In the genomic region with DNA sequence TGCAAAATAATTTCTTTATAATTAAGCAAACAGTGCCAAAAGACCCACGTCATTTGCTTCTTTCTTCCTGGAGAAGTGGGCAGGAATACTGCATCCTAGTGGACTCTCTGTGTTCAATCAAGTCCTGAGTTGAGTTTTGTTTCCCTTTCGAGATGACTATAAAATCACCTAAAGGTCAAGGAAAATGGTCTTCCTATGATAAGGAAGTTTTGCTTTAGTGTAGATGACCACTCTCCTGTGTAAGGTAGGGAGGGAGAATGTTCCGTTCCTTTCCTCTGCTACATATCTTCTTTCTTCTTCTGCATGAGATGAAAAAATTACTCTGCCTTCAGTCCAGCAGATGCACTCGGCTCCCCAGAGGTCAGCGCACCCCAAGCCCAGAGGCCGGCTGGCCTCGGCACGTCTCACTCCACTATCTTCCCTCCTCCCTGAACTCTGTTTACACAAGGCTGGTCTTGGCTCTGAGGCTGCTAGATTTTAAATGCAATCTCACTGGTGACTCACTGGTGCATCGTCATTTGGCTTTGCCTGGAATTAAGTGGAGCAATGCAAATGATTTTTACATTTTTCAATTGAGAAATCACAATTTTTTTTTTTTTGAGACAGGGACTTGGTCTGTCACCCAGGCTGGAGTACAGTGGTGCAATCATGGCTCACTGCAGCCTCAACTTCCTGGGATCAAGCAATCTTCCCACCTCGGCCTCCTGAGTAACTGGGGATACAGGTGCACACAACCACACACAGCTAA, we compare ENCODE assay signal across 1 cellular context.
TF ChIP-seq lines count a peak whose summit lies in the region.

No MANE protein-coding gene starts in this region.

TF ChIP-seq in HepG2, 621 proteins besides CTCF, POLR2A, EP300 and RAD21 (continued from another document and continues in another):
- TF ChIP-seq ZNF816 (CRISPR knock-in tag; IDR thresholded peaks at IDR 0.05; ENCODE audit: borderline replicate concordance) (no peak), ZNF24 (IDR thresholded peaks at IDR 0.05) (no peak), ZFP36L2 (CRISPR knock-in tag; IDR thresholded peaks at IDR 0.05) (no peak), ZBTB21 (CRISPR knock-in tag; IDR thresholded peaks at IDR 0.05) (no peak), ZNF264 (CRISPR knock-in tag; IDR thresholded peaks at IDR 0.05) (no peak), SIN3A (IDR thresholded peaks at IDR 0.05; ENCODE audit: borderline replicate concordance, low read depth, low read length) (no peak), ZNF329 (CRISPR knock-in tag; IDR thresholded peaks at IDR 0.05; ENCODE audit: low read depth) (no peak), RFX1 (IDR thresholded peaks at IDR 0.05) (no peak), SALL1 (CRISPR knock-in tag; IDR thresholded peaks at IDR 0.05) (peak; percentile 42; the same call in 1 of the 2 replicates), HOXA3 (CRISPR knock-in tag; IDR thresholded peaks at IDR 0.05) (no peak; the same call in 1 of the 2 replicates), GABPB1 (CRISPR knock-in tag; IDR thresholded peaks at IDR 0.05) (0 out of 2 replicates have a peak, but pooled peaks have one; percentile 11), ZEB1 (IDR thresholded peaks at IDR 0.05; ENCODE audit: insufficient replicate concordance, low read depth) (no peak), SKI (IDR thresholded peaks at IDR 0.05; ENCODE audit: partially characterized antibody) (no peak), ZNF572 (CRISPR knock-in tag; IDR thresholded peaks at IDR 0.05) (no peak), ZSCAN21 (CRISPR knock-in tag; IDR thresholded peaks at IDR 0.05; ENCODE audit: borderline replicate concordance) (0 out of 2 replicates have a peak, but pooled peaks have one; percentile 33), ZNF564 (CRISPR knock-in tag; IDR thresholded peaks at IDR 0.05) (no peak), FOXM1 (CRISPR knock-in tag; IDR thresholded peaks at IDR 0.05) (no peak), ZC3H4 (CRISPR knock-in tag; IDR thresholded peaks at IDR 0.05; ENCODE audit: borderline replicate concordance) (no peak), JUND (CRISPR knock-in tag; IDR thresholded peaks at IDR 0.05) (no peak), ZMYM3 (CRISPR knock-in tag; IDR thresholded peaks at IDR 0.05) (peak; percentile 59; the same call in 1 of the 2 replicates), STAT5B (CRISPR knock-in tag; IDR thresholded peaks at IDR 0.05) (no peak), ZNF501 (CRISPR knock-in tag; IDR thresholded peaks at IDR 0.05) (no peak), ZNF629 (CRISPR knock-in tag; conservative IDR thresholded peaks at IDR 0.05) (no peak), HES4 (CRISPR knock-in tag; IDR thresholded peaks at IDR 0.05; ENCODE audit: borderline replicate concordance) (no peak), POLR2AphosphoS2 (IDR thresholded peaks at IDR 0.05; ENCODE audit: low read depth, low read length) (no peak), SOX13 (IDR thresholded peaks at IDR 0.05) (no peak), SOX13 (CRISPR knock-in tag; conservative IDR thresholded peaks at IDR 0.05 in 1 of 2, IDR thresholded peaks at IDR 0.05 in 1 of 2) (peak in 1 of 2 experiments; percentile 55; a peak in 2 of 4 replicates)
- TF ChIP-seq, protein P1, sequence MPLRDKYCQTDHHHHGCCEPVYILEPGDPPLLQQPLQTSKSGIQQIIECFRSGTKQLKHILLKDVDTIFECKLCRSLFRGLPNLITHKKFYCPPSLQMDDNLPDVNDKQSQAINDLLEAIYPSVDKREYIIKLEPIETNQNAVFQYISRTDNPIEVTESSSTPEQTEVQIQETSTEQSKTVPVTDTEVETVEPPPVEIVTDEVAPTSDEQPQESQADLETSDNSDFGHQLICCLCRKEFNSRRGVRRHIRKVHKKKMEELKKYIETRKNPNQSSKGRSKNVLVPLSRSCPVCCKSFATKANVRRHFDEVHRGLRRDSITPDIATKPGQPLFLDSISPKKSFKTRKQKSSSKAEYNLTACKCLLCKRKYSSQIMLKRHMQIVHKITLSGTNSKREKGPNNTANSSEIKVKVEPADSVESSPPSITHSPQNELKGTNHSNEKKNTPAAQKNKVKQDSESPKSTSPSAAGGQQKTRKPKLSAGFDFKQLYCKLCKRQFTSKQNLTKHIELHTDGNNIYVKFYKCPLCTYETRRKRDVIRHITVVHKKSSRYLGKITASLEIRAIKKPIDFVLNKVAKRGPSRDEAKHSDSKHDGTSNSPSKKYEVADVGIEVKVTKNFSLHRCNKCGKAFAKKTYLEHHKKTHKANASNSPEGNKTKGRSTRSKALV (CRISPR knock-in tag; IDR thresholded peaks at IDR 0.05): no peak
- TF ChIP-seq, protein P2, sequence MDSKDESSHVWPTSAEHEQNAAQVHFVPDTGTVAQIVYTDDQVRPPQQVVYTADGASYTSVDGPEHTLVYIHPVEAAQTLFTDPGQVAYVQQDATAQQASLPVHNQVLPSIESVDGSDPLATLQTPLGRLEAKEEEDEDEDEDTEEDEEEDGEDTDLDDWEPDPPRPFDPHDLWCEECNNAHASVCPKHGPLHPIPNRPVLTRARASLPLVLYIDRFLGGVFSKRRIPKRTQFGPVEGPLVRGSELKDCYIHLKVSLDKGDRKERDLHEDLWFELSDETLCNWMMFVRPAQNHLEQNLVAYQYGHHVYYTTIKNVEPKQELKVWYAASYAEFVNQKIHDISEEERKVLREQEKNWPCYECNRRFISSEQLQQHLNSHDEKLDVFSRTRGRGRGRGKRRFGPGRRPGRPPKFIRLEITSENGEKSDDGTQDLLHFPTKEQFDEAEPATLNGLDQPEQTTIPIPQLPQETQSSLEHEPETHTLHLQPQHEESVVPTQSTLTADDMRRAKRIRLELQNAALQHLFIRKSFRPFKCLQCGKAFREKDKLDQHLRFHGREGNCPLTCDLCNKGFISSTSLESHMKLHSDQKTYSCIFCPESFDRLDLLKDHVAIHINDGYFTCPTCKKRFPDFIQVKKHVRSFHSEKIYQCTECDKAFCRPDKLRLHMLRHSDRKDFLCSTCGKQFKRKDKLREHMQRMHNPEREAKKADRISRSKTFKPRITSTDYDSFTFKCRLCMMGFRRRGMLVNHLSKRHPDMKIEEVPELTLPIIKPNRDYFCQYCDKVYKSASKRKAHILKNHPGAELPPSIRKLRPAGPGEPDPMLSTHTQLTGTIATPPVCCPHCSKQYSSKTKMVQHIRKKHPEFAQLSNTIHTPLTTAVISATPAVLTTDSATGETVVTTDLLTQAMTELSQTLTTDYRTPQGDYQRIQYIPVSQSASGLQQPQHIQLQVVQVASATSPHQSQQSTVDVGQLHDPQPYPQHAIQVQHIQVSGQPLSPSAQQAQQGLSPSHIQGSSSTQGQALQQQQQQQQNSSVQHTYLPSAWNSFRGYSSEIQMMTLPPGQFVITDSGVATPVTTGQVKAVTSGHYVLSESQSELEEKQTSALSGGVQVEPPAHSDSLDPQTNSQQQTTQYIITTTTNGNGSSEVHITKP (CRISPR knock-in tag; IDR thresholded peaks at IDR 0.05; ENCODE audit: low read depth): no peak
- TF ChIP-seq, protein P3, sequence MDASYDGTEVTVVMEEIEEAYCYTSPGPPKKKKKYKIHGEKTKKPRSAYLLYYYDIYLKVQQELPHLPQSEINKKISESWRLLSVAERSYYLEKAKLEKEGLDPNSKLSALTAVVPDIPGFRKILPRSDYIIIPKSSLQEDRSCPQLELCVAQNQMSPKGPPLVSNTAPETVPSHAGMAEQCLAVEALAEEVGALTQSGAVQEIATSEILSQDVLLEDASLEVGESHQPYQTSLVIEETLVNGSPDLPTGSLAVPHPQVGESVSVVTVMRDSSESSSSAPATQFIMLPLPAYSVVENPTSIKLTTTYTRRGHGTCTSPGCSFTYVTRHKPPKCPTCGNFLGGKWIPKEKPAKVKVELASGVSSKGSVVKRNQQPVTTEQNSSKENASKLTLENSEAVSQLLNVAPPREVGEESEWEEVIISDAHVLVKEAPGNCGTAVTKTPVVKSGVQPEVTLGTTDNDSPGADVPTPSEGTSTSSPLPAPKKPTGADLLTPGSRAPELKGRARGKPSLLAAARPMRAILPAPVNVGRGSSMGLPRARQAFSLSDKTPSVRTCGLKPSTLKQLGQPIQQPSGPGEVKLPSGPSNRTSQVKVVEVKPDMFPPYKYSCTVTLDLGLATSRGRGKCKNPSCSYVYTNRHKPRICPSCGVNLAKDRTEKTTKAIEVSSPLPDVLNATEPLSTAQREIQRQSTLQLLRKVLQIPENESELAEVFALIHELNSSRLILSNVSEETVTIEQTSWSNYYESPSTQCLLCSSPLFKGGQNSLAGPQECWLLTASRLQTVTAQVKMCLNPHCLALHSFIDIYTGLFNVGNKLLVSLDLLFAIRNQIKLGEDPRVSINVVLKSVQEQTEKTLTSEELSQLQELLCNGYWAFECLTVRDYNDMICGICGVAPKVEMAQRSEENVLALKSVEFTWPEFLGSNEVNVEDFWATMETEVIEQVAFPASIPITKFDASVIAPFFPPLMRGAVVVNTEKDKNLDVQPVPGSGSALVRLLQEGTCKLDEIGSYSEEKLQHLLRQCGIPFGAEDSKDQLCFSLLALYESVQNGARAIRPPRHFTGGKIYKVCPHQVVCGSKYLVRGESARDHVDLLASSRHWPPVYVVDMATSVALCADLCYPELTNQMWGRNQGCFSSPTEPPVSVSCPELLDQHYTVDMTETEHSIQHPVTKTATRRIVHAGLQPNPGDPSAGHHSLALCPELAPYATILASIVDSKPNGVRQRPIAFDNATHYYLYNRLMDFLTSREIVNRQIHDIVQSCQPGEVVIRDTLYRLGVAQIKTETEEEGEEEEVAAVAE (CRISPR knock-in tag; IDR thresholded peaks at IDR 0.05; ENCODE audit: borderline replicate concordance): no peak
- TF ChIP-seq, protein P4, sequence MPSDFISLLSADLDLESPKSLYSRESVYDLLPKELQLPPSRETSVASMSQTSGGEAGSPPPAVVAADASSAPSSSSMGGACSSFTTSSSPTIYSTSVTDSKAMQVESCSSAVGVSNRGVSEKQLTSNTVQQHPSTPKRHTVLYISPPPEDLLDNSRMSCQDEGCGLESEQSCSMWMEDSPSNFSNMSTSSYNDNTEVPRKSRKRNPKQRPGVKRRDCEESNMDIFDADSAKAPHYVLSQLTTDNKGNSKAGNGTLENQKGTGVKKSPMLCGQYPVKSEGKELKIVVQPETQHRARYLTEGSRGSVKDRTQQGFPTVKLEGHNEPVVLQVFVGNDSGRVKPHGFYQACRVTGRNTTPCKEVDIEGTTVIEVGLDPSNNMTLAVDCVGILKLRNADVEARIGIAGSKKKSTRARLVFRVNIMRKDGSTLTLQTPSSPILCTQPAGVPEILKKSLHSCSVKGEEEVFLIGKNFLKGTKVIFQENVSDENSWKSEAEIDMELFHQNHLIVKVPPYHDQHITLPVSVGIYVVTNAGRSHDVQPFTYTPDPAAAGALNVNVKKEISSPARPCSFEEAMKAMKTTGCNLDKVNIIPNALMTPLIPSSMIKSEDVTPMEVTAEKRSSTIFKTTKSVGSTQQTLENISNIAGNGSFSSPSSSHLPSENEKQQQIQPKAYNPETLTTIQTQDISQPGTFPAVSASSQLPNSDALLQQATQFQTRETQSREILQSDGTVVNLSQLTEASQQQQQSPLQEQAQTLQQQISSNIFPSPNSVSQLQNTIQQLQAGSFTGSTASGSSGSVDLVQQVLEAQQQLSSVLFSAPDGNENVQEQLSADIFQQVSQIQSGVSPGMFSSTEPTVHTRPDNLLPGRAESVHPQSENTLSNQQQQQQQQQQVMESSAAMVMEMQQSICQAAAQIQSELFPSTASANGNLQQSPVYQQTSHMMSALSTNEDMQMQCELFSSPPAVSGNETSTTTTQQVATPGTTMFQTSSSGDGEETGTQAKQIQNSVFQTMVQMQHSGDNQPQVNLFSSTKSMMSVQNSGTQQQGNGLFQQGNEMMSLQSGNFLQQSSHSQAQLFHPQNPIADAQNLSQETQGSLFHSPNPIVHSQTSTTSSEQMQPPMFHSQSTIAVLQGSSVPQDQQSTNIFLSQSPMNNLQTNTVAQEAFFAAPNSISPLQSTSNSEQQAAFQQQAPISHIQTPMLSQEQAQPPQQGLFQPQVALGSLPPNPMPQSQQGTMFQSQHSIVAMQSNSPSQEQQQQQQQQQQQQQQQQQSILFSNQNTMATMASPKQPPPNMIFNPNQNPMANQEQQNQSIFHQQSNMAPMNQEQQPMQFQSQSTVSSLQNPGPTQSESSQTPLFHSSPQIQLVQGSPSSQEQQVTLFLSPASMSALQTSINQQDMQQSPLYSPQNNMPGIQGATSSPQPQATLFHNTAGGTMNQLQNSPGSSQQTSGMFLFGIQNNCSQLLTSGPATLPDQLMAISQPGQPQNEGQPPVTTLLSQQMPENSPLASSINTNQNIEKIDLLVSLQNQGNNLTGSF (CRISPR knock-in tag; IDR thresholded peaks at IDR 0.05): no peak
- TF ChIP-seq, protein P5, sequence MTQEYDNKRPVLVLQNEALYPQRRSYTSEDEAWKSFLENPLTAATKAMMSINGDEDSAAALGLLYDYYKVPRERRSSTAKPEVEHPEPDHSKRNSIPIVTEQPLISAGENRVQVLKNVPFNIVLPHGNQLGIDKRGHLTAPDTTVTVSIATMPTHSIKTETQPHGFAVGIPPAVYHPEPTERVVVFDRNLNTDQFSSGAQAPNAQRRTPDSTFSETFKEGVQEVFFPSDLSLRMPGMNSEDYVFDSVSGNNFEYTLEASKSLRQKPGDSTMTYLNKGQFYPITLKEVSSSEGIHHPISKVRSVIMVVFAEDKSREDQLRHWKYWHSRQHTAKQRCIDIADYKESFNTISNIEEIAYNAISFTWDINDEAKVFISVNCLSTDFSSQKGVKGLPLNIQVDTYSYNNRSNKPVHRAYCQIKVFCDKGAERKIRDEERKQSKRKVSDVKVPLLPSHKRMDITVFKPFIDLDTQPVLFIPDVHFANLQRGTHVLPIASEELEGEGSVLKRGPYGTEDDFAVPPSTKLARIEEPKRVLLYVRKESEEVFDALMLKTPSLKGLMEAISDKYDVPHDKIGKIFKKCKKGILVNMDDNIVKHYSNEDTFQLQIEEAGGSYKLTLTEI (CRISPR knock-in tag; conservative IDR thresholded peaks at IDR 0.05): no peak
- TF ChIP-seq, protein P6, sequence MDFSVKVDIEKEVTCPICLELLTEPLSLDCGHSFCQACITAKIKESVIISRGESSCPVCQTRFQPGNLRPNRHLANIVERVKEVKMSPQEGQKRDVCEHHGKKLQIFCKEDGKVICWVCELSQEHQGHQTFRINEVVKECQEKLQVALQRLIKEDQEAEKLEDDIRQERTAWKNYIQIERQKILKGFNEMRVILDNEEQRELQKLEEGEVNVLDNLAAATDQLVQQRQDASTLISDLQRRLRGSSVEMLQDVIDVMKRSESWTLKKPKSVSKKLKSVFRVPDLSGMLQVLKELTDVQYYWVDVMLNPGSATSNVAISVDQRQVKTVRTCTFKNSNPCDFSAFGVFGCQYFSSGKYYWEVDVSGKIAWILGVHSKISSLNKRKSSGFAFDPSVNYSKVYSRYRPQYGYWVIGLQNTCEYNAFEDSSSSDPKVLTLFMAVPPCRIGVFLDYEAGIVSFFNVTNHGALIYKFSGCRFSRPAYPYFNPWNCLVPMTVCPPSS (IDR thresholded peaks at IDR 0.05): no peak
- TF ChIP-seq, protein P7, sequence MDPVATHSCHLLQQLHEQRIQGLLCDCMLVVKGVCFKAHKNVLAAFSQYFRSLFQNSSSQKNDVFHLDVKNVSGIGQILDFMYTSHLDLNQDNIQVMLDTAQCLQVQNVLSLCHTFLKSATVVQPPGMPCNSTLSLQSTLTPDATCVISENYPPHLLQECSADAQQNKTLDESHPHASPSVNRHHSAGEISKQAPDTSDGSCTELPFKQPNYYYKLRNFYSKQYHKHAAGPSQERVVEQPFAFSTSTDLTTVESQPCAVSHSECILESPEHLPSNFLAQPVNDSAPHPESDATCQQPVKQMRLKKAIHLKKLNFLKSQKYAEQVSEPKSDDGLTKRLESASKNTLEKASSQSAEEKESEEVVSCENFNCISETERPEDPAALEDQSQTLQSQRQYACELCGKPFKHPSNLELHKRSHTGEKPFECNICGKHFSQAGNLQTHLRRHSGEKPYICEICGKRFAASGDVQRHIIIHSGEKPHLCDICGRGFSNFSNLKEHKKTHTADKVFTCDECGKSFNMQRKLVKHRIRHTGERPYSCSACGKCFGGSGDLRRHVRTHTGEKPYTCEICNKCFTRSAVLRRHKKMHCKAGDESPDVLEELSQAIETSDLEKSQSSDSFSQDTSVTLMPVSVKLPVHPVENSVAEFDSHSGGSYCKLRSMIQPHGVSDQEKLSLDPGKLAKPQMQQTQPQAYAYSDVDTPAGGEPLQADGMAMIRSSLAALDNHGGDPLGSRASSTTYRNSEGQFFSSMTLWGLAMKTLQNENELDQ (CRISPR knock-in tag; IDR thresholded peaks at IDR 0.05; ENCODE audit: borderline replicate concordance): no peak
